Comparison of ENCODE assay signal across 11 cellular contexts in the genomic region with DNA sequence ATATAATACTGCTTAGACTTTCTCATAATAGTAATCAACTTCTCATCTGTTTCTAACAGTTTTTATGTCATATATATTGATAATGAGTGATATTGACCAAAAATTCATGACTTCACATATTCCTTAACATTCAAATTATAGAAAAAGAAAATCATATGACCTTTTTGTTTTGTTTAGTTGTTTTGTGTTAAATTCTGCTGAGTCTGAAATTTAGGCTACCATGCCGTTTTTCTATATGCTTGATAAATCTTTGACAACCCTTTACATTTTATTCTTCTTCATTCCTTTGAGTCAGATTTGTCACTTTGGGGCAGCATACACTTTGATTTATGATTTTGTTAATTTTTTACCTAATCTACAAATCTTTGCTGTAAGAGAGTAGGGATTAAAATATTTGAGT.
"Had no signal": no experiment of that assay in that cellular context is flagged by ENCODE, and none has a peak within 500 bp of the region (broad histone marks: within the 10 kb centered on the region; RNA-seq: fewer than 3 reads in every experiment).

No MANE protein-coding gene starts in this region.

- H3K9me3 Mint-ChIP-seq: GM23338, HFFc6 had no signal

- H3K4me2 ChIP-seq: GM23338 had no signal

- FAIRE-seq: H1, HTR-8/SVneo had no signal

- H3K4me3 Mint-ChIP-seq: GM23338, HFFc6 had no signal

- ATAC-seq: GM23338, HCT116 had no signal

- H3K4me3 ChIP-seq: GM23338, HAP-1 had no signal

- H3K9ac ChIP-seq: KMS-11 had no signal

- H3K36me3 Mint-ChIP-seq: IgD-negative memory B cell had no signal

- H3K27ac ChIP-seq: KMS-11 had no signal

- H3K36me3 ChIP-seq: HAP-1 had no signal

- H3K9me3 ChIP-seq: HAP-1 had no signal

- H3K27ac Mint-ChIP-seq: GM23338, HFFc6, IgD-negative memory B cell had no signal

- H3K27me3 Mint-ChIP-seq: IgD-negative memory B cell had no signal

- H2AFZ ChIP-seq: GM23338 had no signal

- DNase-seq: H7, HFFc6, Karpas-422, KBM-7 had no signal
